In genomic region chr6:24666097-24666615, GRCh38 we compare ENCODE assay signal across 8 cellular contexts. TPM values are rescaled to one million over a fixed set of nuclear protein-coding genes. Genes with fewer than 3 reads are reported as not detected.
DNase-seq lines count a peak whose midpoint lies in the region; ATAC-seq, FAIRE-seq and TF ChIP-seq lines count a peak whose summit lies in the region.

No MANE protein-coding gene starts in this region.

- H3K4me3 Mint-ChIP-seq in activated T-cell treated with anti-CD3 and anti-CD28 coated beads, Interleukin-2, amount 50 U/mL, for 4 hours, result peak overlapping the region; percentile 99
- peak overlapping the region; percentile 96 for H3K4me3 Mint-ChIP-seq in nephron progenitor cell

- H3K9me3 Mint-ChIP-seq in activated T-cell treated with anti-CD3 and anti-CD28 coated beads, Interleukin-2, amount 50 U/mL, for 4 hours, result peaks cover 5% of the 10 kb centered on the region
- peaks cover 40% of the 10 kb centered on the region for H3K9me3 Mint-ChIP-seq in nephron progenitor cell

- H3K4me3 ChIP-seq in Jurkat, Clone E6-1 (ENCODE audit: low read length), result peak overlapping the region; percentile 99

- no peaks in the 10 kb centered on the region for H3K27me3 Mint-ChIP-seq in activated T-cell treated with anti-CD3 and anti-CD28 coated beads, Interleukin-2, amount 50 U/mL, for 4 hours (ENCODE audit: low read depth)
- H3K27me3 Mint-ChIP-seq in nephron progenitor cell (ENCODE audit: low read depth, poor library complexity), result no peaks in the 10 kb centered on the region

- DNase-seq in GDM1 (lab: John Stamatoyannopoulos, UW), result peak; percentile 41
- no peak for DNase-seq in Jurkat, Clone E6-1 (ENCODE audit: low read depth, low spot score)
- peak; percentile 40 for DNase-seq in activated T-cell treated with anti-CD3 and anti-CD28 coated beads, Interleukin-2, amount 50 U/mL, for 4 hours
- peak; percentile 39 for DNase-seq in fibroblast of peridontal ligament (ENCODE audit: extremely low read depth)
- DNase-seq in nephron progenitor cell, result peak; percentile 58
- peak; percentile 37 for DNase-seq in urothelium cell line (ENCODE audit: low spot score)
- DNase-seq in UCSD-AML1 (lab: John Stamatoyannopoulos, UW; ENCODE audit: unreplicated experiment), result no peak

- no peak for FAIRE-seq in urothelium cell line (lab: Jason Lieb, UNC)

- H3K27ac Mint-ChIP-seq in nephron progenitor cell, result peak overlapping the region; percentile 98

- no peak for TF ChIP-seq CTCF in nephron progenitor cell (IDR thresholded peaks at IDR 0.05)

- peaks cover 30% of the 10 kb centered on the region for H3K36me3 Mint-ChIP-seq in activated T-cell treated with anti-CD3 and anti-CD28 coated beads, Interleukin-2, amount 50 U/mL, for 4 hours (ENCODE audit: insufficient read depth)
- peaks cover 74% of the 10 kb centered on the region for H3K36me3 Mint-ChIP-seq in nephron progenitor cell (ENCODE audit: low read depth)

- ATAC-seq in GM21619 (IDR thresholded peaks at IDR 0.05; ENCODE audit: unreplicated experiment), result peak; percentile 32
- ATAC-seq in activated T-cell treated with anti-CD3 and anti-CD28 coated beads, Interleukin-2, amount 50 U/mL, for 4 hours, result peak; percentile 49 to 52

- H3K4me1 Mint-ChIP-seq in activated T-cell treated with anti-CD3 and anti-CD28 coated beads, Interleukin-2, amount 50 U/mL, for 4 hours (ENCODE audit: low read depth), result peaks cover 51% of the 10 kb centered on the region
- H3K4me1 Mint-ChIP-seq in nephron progenitor cell, result peaks cover 55% of the 10 kb centered on the region

RNA-seq across cellular contexts. Expression of gene TDP2, which starts 0.5 kb away (rescaled TPM):
- 74.8 TPM for polyA plus RNA-seq in Jurkat, Clone E6-1 (2012; ENCODE audit: insufficient read depth, insufficient read length)
- 10 to 100 TPM; 42.4 to 48.0 (median 45.5) TPM for total RNA-seq in activated T-cell treated with anti-CD3 and anti-CD28 coated beads, Interleukin-2, amount 50 U/mL, for 4 hours

RNA-seq across cellular contexts. Expression of gene ACOT13, which starts 0.7 kb away (rescaled TPM):
- polyA plus RNA-seq in Jurkat, Clone E6-1 (2012; ENCODE audit: insufficient read depth, insufficient read length), result 103 TPM
- 10 to 100 TPM; 19.6 to 28.5 (median 22.1) TPM for total RNA-seq in activated T-cell treated with anti-CD3 and anti-CD28 coated beads, Interleukin-2, amount 50 U/mL, for 4 hours

RNA-seq across cellular contexts. Expression of gene KIAA0319, which starts 20.2 kb away (rescaled TPM):
- 0.69 TPM for polyA plus RNA-seq in Jurkat, Clone E6-1 (2012; ENCODE audit: insufficient read depth, insufficient read length)
- under 1 TPM in 2 of 3 donors, not detected in 1; 0.05 to 0.08 TPM for total RNA-seq in activated T-cell treated with anti-CD3 and anti-CD28 coated beads, Interleukin-2, amount 50 U/mL, for 4 hours

RNA-seq across cellular contexts. Expression of gene C6orf62, which starts 52.8 kb away (rescaled TPM):
- polyA plus RNA-seq in Jurkat, Clone E6-1 (2012; ENCODE audit: insufficient read depth, insufficient read length), result 70.1 TPM
- 10 to 100 TPM; 67.0 to 83.8 (median 78.4) TPM for total RNA-seq in activated T-cell treated with anti-CD3 and anti-CD28 coated beads, Interleukin-2, amount 50 U/mL, for 4 hours

Comparison
In these comparisons a context has a peak if more than half of its experiments do, and no peak if none do; other contexts are left out.
1. DNase-seq: peak in GDM1 (single experiment), activated T-cell treated with anti-CD3 and anti-CD28 coated beads, Interleukin-2, amount 50 U/mL, for 4 hours (single experiment), fibroblast of peridontal ligament (single experiment), nephron progenitor cell (single experiment) and urothelium cell line (single experiment); none in Jurkat, Clone E6-1 (single experiment) and UCSD-AML1 (single experiment).